Comparison of ENCODE assay signal across 8 cellular contexts in the genomic region with DNA sequence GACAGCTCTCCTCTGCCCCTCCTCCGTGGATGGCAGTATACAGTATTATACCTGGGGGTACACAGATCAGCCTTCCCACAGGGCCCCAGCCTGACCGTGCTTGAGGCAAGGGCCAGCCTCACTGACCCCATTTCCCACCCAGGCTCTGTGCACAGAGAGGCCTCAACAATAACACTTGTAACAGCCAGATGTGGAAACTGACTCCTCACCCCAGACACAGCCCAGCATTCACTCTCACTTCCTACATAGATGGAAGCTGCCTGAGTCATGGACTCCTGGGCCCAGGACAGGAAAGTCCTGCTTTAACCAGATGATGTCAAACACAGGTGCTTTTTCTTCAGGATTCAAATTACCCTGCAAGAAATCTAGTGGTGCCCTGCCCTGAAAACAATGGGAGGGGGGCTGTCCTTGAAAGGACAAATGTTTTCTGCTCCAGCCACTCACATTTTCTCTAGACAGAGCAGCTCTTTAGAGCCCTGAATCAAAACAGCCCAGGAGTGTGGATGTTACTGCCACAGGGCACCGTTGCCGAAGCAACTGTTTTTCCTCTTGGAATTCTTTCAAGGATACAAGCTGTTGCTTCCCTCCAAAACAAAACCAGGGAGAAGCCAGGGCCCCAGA. TPM values are rescaled to one million over a fixed set of nuclear protein-coding genes. Genes with fewer than 3 reads are reported as not detected.
DNase-seq lines count a peak whose midpoint lies in the region; ATAC-seq, FAIRE-seq and TF ChIP-seq lines count a peak whose summit lies in the region.

No MANE protein-coding gene starts in this region.

- DNase-seq in right lobe of liver = peak in 1 of 3 donors; percentile 18
- no peak for DNase-seq in HepG2 (ENCODE audit: low spot score)
- peak; percentile 21 for DNase-seq in MCF 10A (ENCODE audit: unreplicated experiment)
- no peak for DNase-seq in left lung
- DNase-seq in SKM-1 (lab: John Stamatoyannopoulos, UW; ENCODE audit: unreplicated experiment) = no peak
- no peak for DNase-seq in UCSD-AML1 (lab: John Stamatoyannopoulos, UW; ENCODE audit: unreplicated experiment)
- DNase-seq in effector memory CD4-positive, alpha-beta T cell = no peak
- DNase-seq in NK-92 treated with Interleukin-12 subunit alpha and Interleukin-12 subunit beta, amount 100 ng/mL, for 24 hours (lab: John Stamatoyannopoulos, UW) = no peak

- WGBS in right lobe of liver (ENCODE audit: insufficient coverage, low coverage, low lambda C conversion rate, missing lambda C conversion rate) = 56% methylated on average over 4 of the region's 4 CpGs
- 97% methylated on average over 4 of the region's 4 CpGs for WGBS in HepG2 (ENCODE audit: low lambda C conversion rate)

- H3K4me1 Mint-ChIP-seq in MCF 10A (ENCODE audit: insufficient read depth, unreplicated experiment) = peaks cover 29% of the 10 kb centered on the region

- BruUV-seq in HepG2 (replicated peaks; lab: Mats Ljungman, UMichigan) = no TSS peak
- no TSS peak for BruUV-seq in MCF 10A (replicated peaks; lab: Mats Ljungman, UMichigan)

- H2AFZ ChIP-seq in HepG2 (ENCODE audit: low read length) = no peak overlapping the region

- intact Hi-C loops in right lobe of liver (cut with DNase I) = no loop called here
- intact Hi-C loops in HepG2 (cut with micrococcal nuclease; ENCODE audit: unreplicated experiment) = no loop called here
- intact Hi-C loops in MCF 10A (cut with micrococcal nuclease) = no loop called here
- intact Hi-C loops in left lung (cut with DNase I) = no loop called here

- FAIRE-seq in HepG2 (lab: Jason Lieb, UNC) = no peak

- peak overlapping the region; percentile 87 for H3K27ac Mint-ChIP-seq in MCF 10A (ENCODE audit: low read depth, unreplicated experiment)

- no peak overlapping the region for H3K4me2 ChIP-seq in HepG2 (ENCODE audit: low read depth, low read length)

- TF ChIP-seq POLR2A in right lobe of liver (IDR thresholded peaks at IDR 0.05) (no peak), HepG2 (IDR thresholded peaks at IDR 0.05; ENCODE audit: insufficient read depth in 1 of 2, low read depth in 2 of 2, low read length in 2 of 2) (no peak)

- peak; percentile 32 to 55 (median 45) for ATAC-seq in right lobe of liver
- ATAC-seq in HepG2 = no peak; the same call in 1 of the 3 replicates
- ATAC-seq in left lung = peak; percentile 77

- CTCF ChIA-PET in HepG2 (lab: Yijun Ruan, JAX; ENCODE audit: low intra/inter-chr PET ratio, low total read pairs) (no interaction called here), MCF 10A (lab: Yijun Ruan, JAX) (interaction anchor here (0.6 to 0.7 kb wide), 2 partner anchors 25 to 31 kb away, joined by 3 to 4 read pairs; no protein-coding TSS in a partner anchor)

- peaks cover 65% of the 10 kb centered on the region for H4K20me1 ChIP-seq in HepG2 (ENCODE audit: insufficient read depth, low read length)

- H3K4me3 Mint-ChIP-seq in MCF 10A (ENCODE audit: unreplicated experiment) = no peak overlapping the region

- H3K9me3 ChIP-seq in right lobe of liver = no peaks in the 10 kb centered on the region
- no peaks in the 10 kb centered on the region for H3K9me3 ChIP-seq in HepG2 (ENCODE audit: low read length)
- H3K9me3 ChIP-seq in left lung = no peaks in the 10 kb centered on the region
- no peaks in the 10 kb centered on the region for H3K9me3 ChIP-seq in effector memory CD4-positive, alpha-beta T cell (ENCODE audit: control insufficient read depth, low read length)

- H3K4me3 ChIP-seq in right lobe of liver = no peak overlapping the region
- no peak overlapping the region for H3K4me3 ChIP-seq in HepG2 (replicated peaks in 1 of 3; ENCODE audit: insufficient read depth in 1 of 3, low read depth in 2 of 3, low read length in 3 of 3)
- H3K4me3 ChIP-seq in left lung = no peak overlapping the region
- no peak overlapping the region for H3K4me3 ChIP-seq in effector memory CD4-positive, alpha-beta T cell (ENCODE audit: insufficient read depth, low read depth, low read length, poor library complexity, severe bottlenecking)

- H3K9me3 Mint-ChIP-seq in MCF 10A (ENCODE audit: unreplicated experiment) = no peaks in the 10 kb centered on the region

- no peak for TF ChIP-seq RAD21 in HepG2 (CRISPR knock-in tag; IDR thresholded peaks at IDR 0.05)

- H3K4me1 ChIP-seq in right lobe of liver (peaks cover 0 to 60% (median 11%) of the 10 kb centered on the region in 4 donors), HepG2 (ENCODE audit: insufficient read depth, low read length) (peaks cover 83% of the 10 kb centered on the region), left lung (peaks cover 34 to 80% of the 10 kb centered on the region in 2 donors)
- peaks cover 44% of the 10 kb centered on the region for H3K4me1 ChIP-seq in effector memory CD4-positive, alpha-beta T cell (ENCODE audit: control insufficient read depth, insufficient read depth, low read length, poor library complexity, severe bottlenecking)

- in situ Hi-C loops in HepG2 (cut with HindIII; ENCODE audit: extremely low pct_ligation_motif_present, low pct_unique_long_range_greater_than_20kb) = no loop called here

- H3K27me3 ChIP-seq in right lobe of liver (no peaks in the 10 kb centered on the region), HepG2 (ENCODE audit: control insufficient read depth in 1 of 2, insufficient read depth in 2 of 2, low read length in 2 of 2) (no peaks in the 10 kb centered on the region), left lung (no peaks in the 10 kb centered on the region)
- H3K27me3 ChIP-seq in effector memory CD4-positive, alpha-beta T cell (replicated peaks; ENCODE audit: control insufficient read depth, insufficient read depth, low read length, poor library complexity, severe bottlenecking) = no peaks in the 10 kb centered on the region

- H3K9ac ChIP-seq in HepG2 (ENCODE audit: insufficient read depth, low read depth, low read length) = no peak overlapping the region

- H3K79me2 ChIP-seq in HepG2 (ENCODE audit: insufficient read depth, low read length) = peaks cover 80% of the 10 kb centered on the region

- TF ChIP-seq CTCF in right lobe of liver (IDR thresholded peaks at IDR 0.05) (no peak), HepG2 (CRISPR knock-in tag; IDR thresholded peaks at IDR 0.05) (no peak), MCF 10A (IDR thresholded peaks at IDR 0.05; ENCODE audit: unreplicated experiment) (no peak), left lung (IDR thresholded peaks at IDR 0.05) (no peak)

- H3K36me3 ChIP-seq in right lobe of liver = no peaks in the 10 kb centered on the region
- H3K36me3 ChIP-seq in HepG2 (replicated peaks in 1 of 2; ENCODE audit: control insufficient read depth in 1 of 2, insufficient read depth in 2 of 2, low read length in 2 of 2) = peaks cover 3 to 15% of the 10 kb centered on the region in 2 experiments; a peak in 4 of 5 replicates
- no peaks in the 10 kb centered on the region for H3K36me3 ChIP-seq in left lung
- H3K36me3 ChIP-seq in effector memory CD4-positive, alpha-beta T cell (ENCODE audit: control insufficient read depth, insufficient read depth, low read length) = no peaks in the 10 kb centered on the region

- POLR2A ChIA-PET in HepG2 (lab: Yijun Ruan, JAX) (no interaction called here), MCF 10A (lab: Yijun Ruan, JAX) (interaction anchor here (0.5 to 0.8 kb wide), 3 partner anchors 16 to 267 kb away, joined by 3 to 4 read pairs (median 3); a partner anchor contains a TSS)

- no peak for TF ChIP-seq EP300 in HepG2 (IDR thresholded peaks at IDR 0.05; ENCODE audit: low read depth in 2 of 2, low read length in 2 of 2)
- no peak for TF ChIP-seq EP300 in HepG2 (CRISPR knock-in tag; IDR thresholded peaks at IDR 0.05; ENCODE audit: borderline replicate concordance)

- no peak overlapping the region for H3K27ac ChIP-seq in right lobe of liver
- H3K27ac ChIP-seq in HepG2 (ENCODE audit: extremely low read length, insufficient read depth, low read length) = no peak overlapping the region
- H3K27ac ChIP-seq in left lung = peak overlapping the region; percentile 56 to 71
- no peak overlapping the region for H3K27ac ChIP-seq in effector memory CD4-positive, alpha-beta T cell (ENCODE audit: insufficient read depth, low read length, poor library complexity, severe bottlenecking)

- H3K27me3 Mint-ChIP-seq in MCF 10A (ENCODE audit: insufficient read depth, unreplicated experiment) = no peaks in the 10 kb centered on the region

- H3K36me3 Mint-ChIP-seq in MCF 10A (ENCODE audit: insufficient read depth, unreplicated experiment) = peaks cover 9% of the 10 kb centered on the region

RNA-seq across cellular contexts. Expression of a gene that starts 16.4 kb away (rescaled TPM):
- total RNA-seq in right lobe of liver (10 to 100 TPM; 14.6 to 24.2 (median 17.0) TPM), HepG2 (2016; rRNA removed; fragmentation: Illumina TruSeq; extraction: Trizol) (49.5 and 55.2 TPM in 2 replicates), MCF 10A (2022) (43.9 and 45.9 TPM in 2 replicates), left lung (10 to 100 TPM; 34.7 to 43.7 TPM)
- 28.7 and 32.4 TPM in 2 replicates for total RNA-seq in HepG2 (2016; cell fraction: cytosol; rRNA removed; fragmentation: Illumina TruSeq; extraction: Trizol; ENCODE audit: low read depth)
- total RNA-seq in HepG2 (2016; cell fraction: insoluble cytoplasmic fraction; rRNA removed; fragmentation: Illumina TruSeq; extraction: Trizol) = 52.2 and 56.9 TPM in 2 replicates
- total RNA-seq in HepG2 (2016; cell fraction: membrane; rRNA removed; fragmentation: Illumina TruSeq; extraction: Trizol) = 27.1 and 29.7 TPM in 2 replicates
- 28.6 and 32.0 TPM in 2 replicates for total RNA-seq in HepG2 (2016; cell fraction: nucleus; rRNA removed; fragmentation: Illumina TruSeq; extraction: Trizol)
- 28.9 and 30.1 TPM in 2 replicates for polyA plus RNA-seq in HepG2 (2011; rRNA removed)
- 32.7 and 35.6 TPM in 2 replicates for polyA plus RNA-seq in HepG2 (2011; cell fraction: cytosol; rRNA removed)
- 40.0 and 40.6 TPM in 2 replicates for polyA plus RNA-seq in HepG2 (2011; cell fraction: nucleus; rRNA removed)
- 26.3 and 31.7 TPM in 2 replicates for polyA plus RNA-seq in HepG2 (2012)
- polyA plus RNA-seq in HepG2 (2016; cell fraction: cytosol; fragmentation: Illumina TruSeq; extraction: Trizol; ENCODE audit: low read depth) = 14.7 and 15.4 TPM in 2 replicates
- polyA plus RNA-seq in HepG2 (2016; cell fraction: insoluble cytoplasmic fraction; fragmentation: Illumina TruSeq; extraction: Trizol; ENCODE audit: low read depth) = 73.4 and 79.9 TPM in 2 replicates
- polyA plus RNA-seq in HepG2 (2016; cell fraction: membrane; fragmentation: Illumina TruSeq; extraction: Trizol; ENCODE audit: low read depth) = 18.7 and 18.8 TPM in 2 replicates
- polyA plus RNA-seq in HepG2 (2016; cell fraction: nucleus; fragmentation: Illumina TruSeq; extraction: Trizol; ENCODE audit: insufficient read depth, low read depth) = 55.2 TPM in 2 replicates
- 53.2 and 59.2 TPM in 2 replicates for polyA minus RNA-seq in HepG2 (2011; rRNA and poly(A)+ RNA removed; ENCODE audit: low replicate concordance)
- polyA minus RNA-seq in HepG2 (2011; cell fraction: cytosol; rRNA and poly(A)+ RNA removed) = 9.3 and 12.2 TPM in 2 replicates
- polyA minus RNA-seq in HepG2 (2011; cell fraction: nucleus; rRNA and poly(A)+ RNA removed) = 41.3 and 55.9 TPM in 2 replicates

RNA-seq across cellular contexts. Expression of a gene that starts 19.3 kb away (rescaled TPM):
- total RNA-seq in right lobe of liver (10 to 100 TPM in 5 of 6 experiments, 1 to 10 TPM in 1; 8.9 to 11.7 (median 10.8) TPM), HepG2 (2016; rRNA removed; fragmentation: Illumina TruSeq; extraction: Trizol) (6.0 and 9.7 TPM in 2 replicates), MCF 10A (2022) (14.2 and 20.2 TPM in 2 replicates), left lung (100 to 1,000 TPM in 1 of 2 donors, 10 to 100 TPM in 1; 99.6 to 148 TPM)
- 1.8 and 2.7 TPM in 2 replicates for total RNA-seq in HepG2 (2016; cell fraction: cytosol; rRNA removed; fragmentation: Illumina TruSeq; extraction: Trizol; ENCODE audit: low read depth)
- 6.0 and 8.3 TPM in 2 replicates for total RNA-seq in HepG2 (2016; cell fraction: insoluble cytoplasmic fraction; rRNA removed; fragmentation: Illumina TruSeq; extraction: Trizol)
- 4.1 and 4.3 TPM in 2 replicates for total RNA-seq in HepG2 (2016; cell fraction: membrane; rRNA removed; fragmentation: Illumina TruSeq; extraction: Trizol)
- 14.8 and 19.9 TPM in 2 replicates for total RNA-seq in HepG2 (2016; cell fraction: nucleus; rRNA removed; fragmentation: Illumina TruSeq; extraction: Trizol)
- 12.4 and 15.8 TPM in 2 replicates for polyA plus RNA-seq in HepG2 (2011; rRNA removed)
- 3.6 and 4.9 TPM in 2 replicates for polyA plus RNA-seq in HepG2 (2011; cell fraction: cytosol; rRNA removed)
- 222 and 246 TPM in 2 replicates for polyA plus RNA-seq in HepG2 (2011; cell fraction: nucleus; rRNA removed)
- 7.9 and 16.7 TPM in 2 replicates for polyA plus RNA-seq in HepG2 (2012)
- polyA plus RNA-seq in HepG2 (2016; cell fraction: cytosol; fragmentation: Illumina TruSeq; extraction: Trizol; ENCODE audit: low read depth) = 0.67 and 0.80 TPM in 2 replicates
- 6.4 and 7.7 TPM in 2 replicates for polyA plus RNA-seq in HepG2 (2016; cell fraction: insoluble cytoplasmic fraction; fragmentation: Illumina TruSeq; extraction: Trizol; ENCODE audit: low read depth)
- polyA plus RNA-seq in HepG2 (2016; cell fraction: membrane; fragmentation: Illumina TruSeq; extraction: Trizol; ENCODE audit: low read depth) = 1.5 and 1.8 TPM in 2 replicates
- 69.9 and 76.5 TPM in 2 replicates for polyA plus RNA-seq in HepG2 (2016; cell fraction: nucleus; fragmentation: Illumina TruSeq; extraction: Trizol; ENCODE audit: insufficient read depth, low read depth)
- 8.9 and 19.6 TPM in 2 replicates for polyA minus RNA-seq in HepG2 (2011; rRNA and poly(A)+ RNA removed; ENCODE audit: low replicate concordance)
- polyA minus RNA-seq in HepG2 (2011; cell fraction: cytosol; rRNA and poly(A)+ RNA removed) = 2.9 and 3.9 TPM in 2 replicates
- polyA minus RNA-seq in HepG2 (2011; cell fraction: nucleus; rRNA and poly(A)+ RNA removed) = 18.7 and 21.3 TPM in 2 replicates

Comparison
In these comparisons a context has a peak if more than half of its experiments do, and no peak if none do; other contexts are left out.
1. H3K27ac ChIP-seq: peak in left lung (2 of 2); none in right lobe of liver (0 of 3), HepG2 (single experiment) and effector memory CD4-positive, alpha-beta T cell (single experiment).